ENCODE assay signal across 21 cellular contexts in the genomic region with DNA sequence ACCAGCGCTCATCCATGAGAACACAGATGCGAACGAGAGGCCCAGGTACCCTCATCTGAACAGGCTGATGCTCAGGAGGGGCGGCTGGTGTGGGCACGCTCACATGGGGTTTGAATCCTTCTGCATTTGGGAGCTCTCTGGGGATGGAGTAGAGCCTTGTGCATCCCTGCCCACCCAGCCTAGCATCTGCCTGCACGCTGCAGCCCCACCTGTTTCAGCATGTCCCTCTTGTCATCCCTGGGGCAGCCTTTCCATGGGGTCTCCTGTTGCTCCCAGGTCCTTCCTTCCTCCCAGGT.
"Had no signal": no experiment of that assay in that cellular context is flagged by ENCODE, and none has a peak within 500 bp of the region (broad histone marks: within the 10 kb centered on the region; RNA-seq: fewer than 3 reads in every experiment).

No MANE protein-coding gene starts in this region.

- H3K27me3 Mint-ChIP-seq: activated CD4-positive, alpha-beta T cell treated with anti-CD3 and anti-CD28 coated beads, Interleukin-2, amount 10 ng/mL, durations not matched to agents 7 days and 5 days; activated naive CD4-positive, alpha-beta T cell treated with anti-CD3 and anti-CD28 coated beads, Interleukin-2, amount 50 U/mL, for 24 hours had no signal

- H3K9me3 Mint-ChIP-seq: activated CD4-positive, alpha-beta T cell treated with anti-CD3 and anti-CD28 coated beads, Interleukin-2, amount 10 ng/mL, durations not matched to agents 7 days and 5 days; activated naive CD4-positive, alpha-beta T cell treated with anti-CD3 and anti-CD28 coated beads, Interleukin-2, amount 50 U/mL, for 24 hours; mesothelial cell of epicardium; neural crest cell had no signal

- H3K4me2 ChIP-seq: smooth muscle cell had no signal

- H3K4me3 ChIP-seq: ascending aorta, gastrocnemius medialis, heart left ventricle, left lung, ovary, smooth muscle cell, thoracic aorta, upper lobe of left lung had no signal

- H3K9me3 ChIP-seq: ascending aorta, gastrocnemius medialis, heart left ventricle, left lung, ovary, thoracic aorta, upper lobe of left lung had no signal

- H3K4me1 ChIP-seq: ascending aorta, gastrocnemius medialis, heart left ventricle, left lung, upper lobe of left lung had no signal

- H3K27ac Mint-ChIP-seq: activated CD8-positive, alpha-beta T cell treated with anti-CD3 and anti-CD28 coated beads, Interleukin-2, amount 10 ng/mL, durations not matched to agents 7 days and 5 days; activated naive CD4-positive, alpha-beta T cell treated with anti-CD3 and anti-CD28 coated beads, Interleukin-2, amount 50 U/mL, for 24 hours; mesothelial cell of epicardium had no signal

- H3K4me3 Mint-ChIP-seq: activated CD4-positive, alpha-beta T cell treated with anti-CD3 and anti-CD28 coated beads, Interleukin-2, amount 10 ng/mL, durations not matched to agents 7 days and 5 days; activated CD8-positive, alpha-beta T cell treated with anti-CD3 and anti-CD28 coated beads, Interleukin-2, amount 10 ng/mL, durations not matched to agents 7 days and 5 days; activated naive CD4-positive, alpha-beta T cell treated with anti-CD3 and anti-CD28 coated beads, Interleukin-2, amount 50 U/mL, for 24 hours; mesothelial cell of epicardium; neural crest cell had no signal

- DNase-seq: activated CD4-positive, alpha-beta T cell treated with anti-CD3 and anti-CD28 coated beads, Interleukin-2, amount 10 ng/mL, durations not matched to agents 7 days and 5 days; activated CD8-positive, alpha-beta T cell treated with anti-CD3 and anti-CD28 coated beads, Interleukin-2, amount 10 ng/mL, durations not matched to agents 7 days and 5 days; activated gamma-delta T cell; activated T-cell treated with anti-CD3 and anti-CD28 coated beads, Interleukin-2, amount 50 U/mL, for 48 hours; cortex of kidney; gastrocnemius medialis; heart left ventricle; left lung; ovary; stimulated activated CD4-positive, alpha-beta T cell treated with anti-CD3 and anti-CD28 coated beads, Interleukin-4, amount 100 ng/mL, for 1 hour; T-helper 1 cell; T1000; upper lobe of left lung had no signal

- H3K36me3 ChIP-seq: ovary, thoracic aorta had no signal

- H3K4me1 Mint-ChIP-seq: mesothelial cell of epicardium, neural crest cell had no signal

- ATAC-seq: esophagus mucosa, left lung, sciatic nerve had no signal

- H3K27me3 ChIP-seq: ascending aorta, gastrocnemius medialis, heart left ventricle, left lung, ovary, upper lobe of left lung had no signal

- H3K27ac ChIP-seq: ascending aorta, gastrocnemius medialis, heart left ventricle, left lung, ovary, thoracic aorta, upper lobe of left lung had no signal
